Comparison of ENCODE assay signal across 14 cellular contexts in the genomic region with DNA sequence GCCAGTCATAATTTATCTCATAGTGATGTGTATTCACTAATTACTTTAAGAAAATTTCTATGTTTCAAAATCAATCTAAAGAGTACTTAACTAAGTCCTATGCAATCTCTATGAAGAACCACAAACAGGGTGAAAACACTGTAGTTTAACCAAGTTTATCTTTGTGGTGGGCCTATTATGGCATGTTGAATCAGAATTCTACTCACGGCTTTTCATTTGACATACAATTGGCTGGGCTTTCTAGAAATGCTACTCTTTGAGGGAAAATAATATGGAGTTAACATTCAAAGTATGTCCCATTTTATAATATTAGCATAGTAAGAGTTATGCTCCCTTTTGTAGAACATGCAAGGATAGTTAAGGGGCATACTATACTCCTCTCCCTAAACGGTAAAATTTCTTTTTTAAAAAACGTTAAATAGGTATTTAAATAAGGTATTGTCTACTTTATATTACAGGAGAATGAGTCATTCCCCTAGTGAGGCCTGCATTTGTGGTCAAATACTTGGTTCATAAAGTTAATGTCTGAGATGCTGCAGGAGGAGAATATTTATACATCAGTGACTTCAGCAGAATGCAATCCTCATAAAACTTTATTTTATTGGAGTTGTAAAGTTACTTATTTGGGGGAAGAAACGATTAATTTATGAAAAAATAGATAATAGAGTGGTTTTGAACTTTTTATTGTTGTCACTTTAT. TPM values are rescaled to one million over a fixed set of nuclear protein-coding genes. Genes with fewer than 3 reads are reported as not detected.
DNase-seq lines count a peak whose midpoint lies in the region; ATAC-seq and TF ChIP-seq lines count a peak whose summit lies in the region.
"Had no signal": no experiment of that assay in that cellular context is flagged by ENCODE, and none has a peak within 500 bp of the region (broad histone marks: within the 10 kb centered on the region; RNA-seq: fewer than 3 reads in every experiment).

No MANE protein-coding gene starts in this region.

- H3K27me3 ChIP-seq in SJSA1 (replicated peaks) = no peaks in the 10 kb centered on the region
- H3K27me3 ChIP-seq: pancreas had no signal

- DNase-seq in ELR (ENCODE audit: low read depth) (peak; percentile 83), SJSA1 (ENCODE audit: low read depth in 1 of 2, low spot score in 2 of 2) (peak in 1 of 2 experiments; percentile 72), fibroblast of mammary gland (ENCODE audit: low read depth) (peak; percentile 50), renal cortical epithelial cell (ENCODE audit: low read depth) (peak; percentile 77), SIG-M5 treated with dmso at 0.1 percent for 504 hours (lab: John Stamatoyannopoulos, UW; ENCODE audit: unreplicated experiment) (no peak), NCI-H2196 treated with DMSO at 0.1 percent for 48 hours (lab: John Stamatoyannopoulos, UW; ENCODE audit: unreplicated experiment) (no peak)
- DNase-seq: activated CD4-positive, alpha-beta T cell treated with anti-CD3 and anti-CD28 coated beads, Interleukin-2, amount 50 U/mL, for 1 hour; activated gamma-delta T cell; cortex of kidney; NCI-H2029; pancreas; SW 1271 had no signal

- no peak for TF ChIP-seq CTCF in fibroblast of mammary gland (conservative IDR thresholded peaks at IDR 0.05; ENCODE audit: control insufficient read depth, insufficient read depth, low read depth, low read length)

- ATAC-seq in HG02970 (IDR thresholded peaks at IDR 0.05; ENCODE audit: low FRiP score, unreplicated experiment) = no peak
- ATAC-seq in HG03442 (IDR thresholded peaks at IDR 0.05; ENCODE audit: unreplicated experiment) = no peak
- ATAC-seq: pancreas had no signal

- no peak overlapping the region for H3K4me3 ChIP-seq in SJSA1
- no peak overlapping the region for H3K4me3 ChIP-seq in fibroblast of mammary gland (ENCODE audit: control insufficient read depth, low read depth, low read length)

- no peaks in the 10 kb centered on the region for H3K36me3 ChIP-seq in SJSA1
- H3K36me3 ChIP-seq: pancreas had no signal

- peaks cover 34% of the 10 kb centered on the region for H3K4me1 ChIP-seq in SJSA1 (replicated peaks)
- H3K4me1 ChIP-seq: pancreas had no signal

- H3K9me3 ChIP-seq in SJSA1 (replicated peaks) = no peaks in the 10 kb centered on the region; the same call in 1 of the 2 replicates
- H3K9me3 ChIP-seq: pancreas had no signal

- H3K27ac ChIP-seq in SJSA1 = peak overlapping the region; percentile 35
- H3K27ac ChIP-seq: pancreas had no signal

RNA-seq across cellular contexts. Expression of gene MOXD1, which starts 1.8 kb away (rescaled TPM):
- 24.8 and 37.3 TPM in 2 replicates for total RNA-seq in SJSA1 (2014; rRNA removed; shearing (Covaris generic))
- 53.5 and 145 TPM in 2 replicates for total RNA-seq in renal cortical epithelial cell

Comparison
In these comparisons a context has a peak if more than half of its experiments do, and no peak if none do; other contexts are left out.
1. DNase-seq: peak in ELR (single experiment), fibroblast of mammary gland (single experiment) and renal cortical epithelial cell (single experiment); none in SIG-M5 treated with dmso at 0.1 percent for 504 hours (single experiment) and NCI-H2196 treated with DMSO at 0.1 percent for 48 hours (single experiment).